1 cellular context compared by ENCODE assay signal in genomic region chr4:76087007-76087769, GRCh38.
A peak's percentile ranks its signal among the peaks of the same experiment; 100 is the strongest.
TF ChIP-seq lines count a peak whose summit lies in the region.

No MANE protein-coding gene starts in this region.

TF ChIP-seq in HepG2, 621 proteins besides CTCF, POLR2A, EP300 and RAD21 (continued from another document and continues in another):
- TF ChIP-seq ZFP91 (CRISPR knock-in tag; IDR thresholded peaks at IDR 0.05; ENCODE audit: borderline replicate concordance) (no peak), ATF2 (CRISPR knock-in tag; IDR thresholded peaks at IDR 0.05) (no peak), HHEX (CRISPR knock-in tag; IDR thresholded peaks at IDR 0.05) (no peak), KDM1A (CRISPR knock-in tag; IDR thresholded peaks at IDR 0.05) (0 out of 2 replicates have a peak, but pooled peaks have one; percentile 12), HOXA5 (CRISPR knock-in tag; IDR thresholded peaks at IDR 0.05) (0 out of 2 replicates have a peak, but pooled peaks have one; percentile 61), ZBTB33 (CRISPR knock-in tag; IDR thresholded peaks at IDR 0.05) (no peak), HOXD1 (CRISPR knock-in tag; IDR thresholded peaks at IDR 0.05) (no peak), CEBPB (IDR thresholded peaks at IDR 0.05; ENCODE audit: borderline replicate concordance, low read depth, low read length) (no peak), RERE (CRISPR knock-in tag; IDR thresholded peaks at IDR 0.05; ENCODE audit: low read depth) (no peak), ZNF318 (CRISPR knock-in tag; IDR thresholded peaks at IDR 0.05) (no peak), NFIB (CRISPR knock-in tag; IDR thresholded peaks at IDR 0.05; ENCODE audit: borderline replicate concordance) (no peak), MEIS1 (CRISPR knock-in tag; IDR thresholded peaks at IDR 0.05; ENCODE audit: borderline replicate concordance) (no peak), CEBPG (CRISPR knock-in tag; IDR thresholded peaks at IDR 0.05) (peak; percentile 19; the same call in 1 of the 2 replicates), PRDM15 (CRISPR knock-in tag; IDR thresholded peaks at IDR 0.05) (no peak), THAP9 (CRISPR knock-in tag; IDR thresholded peaks at IDR 0.05; ENCODE audit: borderline replicate concordance) (no peak), ZNF431 (CRISPR knock-in tag; IDR thresholded peaks at IDR 0.05; ENCODE audit: borderline replicate concordance, low read depth) (no peak), SYNCRIP (IDR thresholded peaks at IDR 0.05; ENCODE audit: insufficient read depth, low read depth, low read length) (no peak), ZNF790 (CRISPR knock-in tag; IDR thresholded peaks at IDR 0.05; ENCODE audit: borderline replicate concordance) (no peak), JUN (CRISPR knock-in tag; IDR thresholded peaks at IDR 0.05) (no peak), ZKSCAN8 (CRISPR knock-in tag; IDR thresholded peaks at IDR 0.05; ENCODE audit: borderline replicate concordance) (no peak), ZNF660 (CRISPR knock-in tag; IDR thresholded peaks at IDR 0.05; ENCODE audit: borderline replicate concordance, low read depth) (no peak), KAT8 (CRISPR knock-in tag; IDR thresholded peaks at IDR 0.05) (0 out of 2 replicates have a peak, but pooled peaks have one; percentile 44), MTA3 (CRISPR knock-in tag; IDR thresholded peaks at IDR 0.05) (no peak)
